ENCODE assay signal across 8 cellular contexts in genomic region chr2:6866239-6866745, GRCh38. TPM values are rescaled to one million over a fixed set of nuclear protein-coding genes. Genes with fewer than 3 reads are reported as not detected.
DNase-seq lines count a peak whose midpoint lies in the region; ATAC-seq, FAIRE-seq and TF ChIP-seq lines count a peak whose summit lies in the region.

No MANE protein-coding gene starts in this region.

- H3K36me3 ChIP-seq in HUES64 (ENCODE audit: insufficient read depth, low read length) = no peaks in the 10 kb centered on the region
- no peaks in the 10 kb centered on the region for H3K36me3 ChIP-seq in SJSA1
- no peaks in the 10 kb centered on the region for H3K36me3 ChIP-seq in bronchial epithelial cell (ENCODE audit: control insufficient read depth, insufficient read depth, low read length)

- H3K9me3 ChIP-seq in HUES64 (ENCODE audit: insufficient read depth, low read depth, low read length) (no peaks in the 10 kb centered on the region), SJSA1 (replicated peaks) (no peaks in the 10 kb centered on the region)

- H3K4me3 ChIP-seq in HUES64 (ENCODE audit: low read length) = peak overlapping the region; percentile 62
- peak overlapping the region; percentile 51 for H3K4me3 ChIP-seq in SJSA1
- peak overlapping the region; percentile 46 for H3K4me3 ChIP-seq in bronchial epithelial cell (ENCODE audit: low read depth, low read length)

- H3K9ac ChIP-seq in HUES64 (ENCODE audit: low read depth, low read length) = peak overlapping the region; percentile 68; the same call in 1 of the 2 replicates

- peak; percentile 23 for FAIRE-seq in bronchial epithelial cell (lab: Jason Lieb, UNC)

- DNase-seq in ELR (ENCODE audit: low read depth) = peak; percentile 3
- no peak for DNase-seq in SJSA1 (ENCODE audit: low read depth in 1 of 2, low spot score in 2 of 2)
- peak; percentile 28 for DNase-seq in bronchial epithelial cell (ENCODE audit: low read depth)
- peak; percentile 84 for DNase-seq in left kidney (ENCODE audit: low read depth, low spot score)
- peak in 4 of 6 experiments; percentile 17 to 60 (median 42) for DNase-seq in stimulated activated naive CD4-positive, alpha-beta T cell (lab: John Stamatoyannopoulos, UW)
- DNase-seq in SIG-M5 treated with dmso at 0.1 percent for 504 hours (lab: John Stamatoyannopoulos, UW; ENCODE audit: unreplicated experiment) = no peak

- H3K27ac ChIP-seq in HUES64 (ENCODE audit: low read depth, low read length) = no peak overlapping the region
- H3K27ac ChIP-seq in SJSA1 = no peak overlapping the region

- peaks cover 47% of the 10 kb centered on the region for H3K27me3 ChIP-seq in HUES64 (ENCODE audit: insufficient read depth, low read length)
- H3K27me3 ChIP-seq in SJSA1 (replicated peaks) = peaks cover 9% of the 10 kb centered on the region
- H3K27me3 ChIP-seq in bronchial epithelial cell (ENCODE audit: control insufficient read depth, insufficient read depth, low read length) = no peaks in the 10 kb centered on the region

- WGBS in HUES64 = 5% methylated on average over 10 of the region's 10 CpGs

- ATAC-seq in GM21390 (IDR thresholded peaks at IDR 0.05; ENCODE audit: unreplicated experiment) = peak; percentile 32

- peak; percentile 54 for TF ChIP-seq CTCF in bronchial epithelial cell (IDR thresholded peaks at IDR 0.05; ENCODE audit: insufficient read depth, low read length, severe bottlenecking)

- peaks cover 2% of the 10 kb centered on the region; the same call in 1 of the 2 replicates for H3K4me1 ChIP-seq in HUES64 (ENCODE audit: insufficient read depth, low read length)
- peaks cover 13% of the 10 kb centered on the region for H3K4me1 ChIP-seq in SJSA1 (replicated peaks)

RNA-seq across cellular contexts. Expression of gene CMPK2, which starts 0.6 kb away (rescaled TPM):
- 0.35 TPM for polyA plus RNA-seq in HUES64 (2013, experiment 1 of 2)
- 1.6 TPM for polyA plus RNA-seq in HUES64 (2013, experiment 2 of 2)
- 0.55 and 3.1 TPM in 2 replicates for total RNA-seq in SJSA1 (2014; rRNA removed; shearing (Covaris generic))
- total RNA-seq in bronchial epithelial cell = under 0.01 and 0.26 TPM in 2 replicates

RNA-seq across cellular contexts. Expression of gene RSAD2, which starts 11.3 kb away (rescaled TPM):
- polyA plus RNA-seq in HUES64 (2013, experiment 1 of 2) = not detected
- polyA plus RNA-seq in HUES64 (2013, experiment 2 of 2) = not detected
- total RNA-seq in SJSA1 (2014; rRNA removed; shearing (Covaris generic)) = not detected in 2 replicates
- total RNA-seq in bronchial epithelial cell = 0.51 and 0.53 TPM in 2 replicates

RNA-seq across cellular contexts. Expression of gene RNF144A, which starts 50.9 kb away (rescaled TPM):
- 11.9 TPM for polyA plus RNA-seq in HUES64 (2013, experiment 1 of 2)
- polyA plus RNA-seq in HUES64 (2013, experiment 2 of 2) = 15.7 TPM
- 5.3 and 7.3 TPM in 2 replicates for total RNA-seq in SJSA1 (2014; rRNA removed; shearing (Covaris generic))
- 0.13 and 0.26 TPM in 2 replicates for total RNA-seq in bronchial epithelial cell

Comparison
In these comparisons a context has a peak if more than half of its experiments do, and no peak if none do; other contexts are left out.
1. DNase-seq: peak in ELR (single experiment), bronchial epithelial cell (single experiment), left kidney (single experiment) and stimulated activated naive CD4-positive, alpha-beta T cell (4 of 6); none in SJSA1 (0 of 2) and SIG-M5 treated with dmso at 0.1 percent for 504 hours (single experiment).
2. Peak in every context shown above with its lines, with median percentiles within 50 percentile points of each other: H3K4me3 ChIP-seq.